ENCODE assay signal across 9 cellular contexts in genomic region chr11:102934735-102935134, GRCh38. TPM values are rescaled to one million over a fixed set of nuclear protein-coding genes. Genes with fewer than 3 reads are reported as not detected.
"Had no signal": no experiment of that assay in that cellular context is flagged by ENCODE, and none has a peak within 500 bp of the region (broad histone marks: within the 10 kb centered on the region; RNA-seq: fewer than 3 reads in every experiment).

No MANE protein-coding gene starts in this region.

- H3K4me1 Mint-ChIP-seq: IgD-negative memory B cell had no signal

- DNase-seq: GOT3, H7, HCEC 1CT, KBM-7 had no signal

- H3K27ac Mint-ChIP-seq: IgD-negative memory B cell had no signal

- H3K36me3 Mint-ChIP-seq: IgD-negative memory B cell had no signal

- H3K27ac ChIP-seq: HL-60, KMS-11 had no signal

- H3K4me3 Mint-ChIP-seq: IgD-negative memory B cell had no signal

- H3K4me2 ChIP-seq: KMS-11 had no signal

- H3K9ac ChIP-seq: KMS-11 had no signal

RNA-seq across cellular contexts. Expression of gene MMP13, which starts 20.8 kb away (rescaled TPM):
- total RNA-seq: H7, HepG2 had no signal
- polyA plus RNA-seq: HepG2, IgD-negative memory B cell had no signal

RNA-seq across cellular contexts. Expression of gene MMP12, which starts 60.0 kb away (rescaled TPM):
- total RNA-seq: H7, HepG2, HT1080 had no signal
- polyA plus RNA-seq: HepG2, IgD-negative memory B cell had no signal
